Comparison of ENCODE assay signal across 19 cellular contexts in genomic region chr16:55497558-55497957, GRCh38. TPM values are rescaled to one million over a fixed set of nuclear protein-coding genes. Genes with fewer than 3 reads are reported as not detected.
DNase-seq lines count a peak whose midpoint lies in the region; TF ChIP-seq lines count a peak whose summit lies in the region.
"Had no signal": no experiment of that assay in that cellular context is flagged by ENCODE, and none has a peak within 500 bp of the region (broad histone marks: within the 10 kb centered on the region; RNA-seq: fewer than 3 reads in every experiment).

No MANE protein-coding gene starts in this region.

- peaks cover 6% of the 10 kb centered on the region for H3K79me2 ChIP-seq in trophoblast cell (ENCODE audit: control insufficient read depth, insufficient read depth, low read length, poor library complexity)

- intact Hi-C loops in esophagus muscularis mucosa (cut with DNase I), result no loop called here
- intact Hi-C loops in tibial artery (cut with DNase I; ENCODE audit: low total_unique reads), result no loop called here
- intact Hi-C loops in uterus (cut with DNase I; ENCODE audit: low total_unique reads), result no loop called here

- peak overlapping the region; percentile 20; the same call in 1 of the 2 replicates for H3K27ac Mint-ChIP-seq in HFFc6
- H3K27ac Mint-ChIP-seq: CD14-positive monocyte, IgD-negative memory B cell had no signal

- peak overlapping the region; percentile 22 for H2BK5ac ChIP-seq in trophoblast cell (ENCODE audit: low read depth, low read length, poor library complexity)

- TF ChIP-seq CTCF in HFFc6 (IDR thresholded peaks at IDR 0.05), result no peak
- TF ChIP-seq CTCF in esophagus muscularis mucosa (IDR thresholded peaks at IDR 0.05), result no peak
- TF ChIP-seq CTCF in tibial artery (IDR thresholded peaks at IDR 0.05), result no peak
- no peak for TF ChIP-seq CTCF in uterus (IDR thresholded peaks at IDR 0.05)

- H3K14ac ChIP-seq in trophoblast cell (ENCODE audit: low read length), result peak overlapping the region; percentile 51

- H3K4me2 ChIP-seq in BLaER1 treated with 17β-estradiol and CSF1 and Interleukin-3, amounts not matched to agents 10 nM and 100 nM, result peak overlapping the region in 10 of 11 experiments; percentile 2 to 74 (median 37); a peak in 10 of 22 replicates
- no peak overlapping the region for H3K4me2 ChIP-seq in trophoblast cell (ENCODE audit: low read length)

- peaks cover 39% of the 10 kb centered on the region for H3K79me1 ChIP-seq in trophoblast cell (ENCODE audit: low read length)

- peaks cover 3% of the 10 kb centered on the region for H3K27me3 Mint-ChIP-seq in HFFc6 (ENCODE audit: insufficient read depth)

- no peak overlapping the region for H3K9ac ChIP-seq in BLaER1 treated with 17β-estradiol and CSF1 and Interleukin-3, amounts not matched to agents 10 nM and 100 nM
- no peak overlapping the region for H3K9ac ChIP-seq in trophoblast cell (ENCODE audit: low read length)

- no peak overlapping the region for H3K4me3 Mint-ChIP-seq in HFFc6
- H3K4me3 Mint-ChIP-seq: CD14-positive monocyte, IgD-negative memory B cell had no signal

- no peak overlapping the region for H3K27ac ChIP-seq in BLaER1 treated with 17β-estradiol and CSF1 and Interleukin-3, amounts not matched to agents 10 nM and 100 nM
- H3K27ac ChIP-seq in esophagus muscularis mucosa (replicated peaks in 1 of 4) (no peak overlapping the region), trophoblast cell (ENCODE audit: low read depth, low read length) (peak overlapping the region; percentile 99), tibial artery (no peak overlapping the region), uterus (peak overlapping the region in 1 of 2 donors; percentile 48)

- H3K4me1 ChIP-seq in BLaER1 treated with 17β-estradiol and CSF1 and Interleukin-3, amounts not matched to agents 10 nM and 100 nM, result peaks cover 28 to 63% (median 38%) of the 10 kb centered on the region in 10 experiments
- H3K4me1 ChIP-seq in esophagus muscularis mucosa, result peaks cover 34 to 58% (median 50%) of the 10 kb centered on the region in 4 donors
- peaks cover 27 to 38% of the 10 kb centered on the region in 2 experiments for H3K4me1 ChIP-seq in trophoblast cell (ENCODE audit: control insufficient read depth in 1 of 2, insufficient read depth in 2 of 2, low read length in 2 of 2)
- peaks cover 0 to 30% (median 22%) of the 10 kb centered on the region in 4 donors for H3K4me1 ChIP-seq in tibial artery
- peaks cover 8 to 19% of the 10 kb centered on the region in 2 donors for H3K4me1 ChIP-seq in uterus

- H4K91ac ChIP-seq in trophoblast cell (ENCODE audit: low read depth, low read length), result peak overlapping the region; percentile 79

- no peaks in the 10 kb centered on the region for H3K27me3 ChIP-seq in BLaER1 treated with 17β-estradiol and CSF1 and Interleukin-3, amounts not matched to agents 10 nM and 100 nM
- no peaks in the 10 kb centered on the region for H3K27me3 ChIP-seq in esophagus muscularis mucosa
- no peaks in the 10 kb centered on the region for H3K27me3 ChIP-seq in trophoblast cell (ENCODE audit: insufficient read depth, low read length)
- H3K27me3 ChIP-seq in tibial artery, result no peaks in the 10 kb centered on the region
- H3K27me3 ChIP-seq in uterus, result no peaks in the 10 kb centered on the region

- H3K36me3 ChIP-seq in BLaER1 treated with 17β-estradiol and CSF1 and Interleukin-3, amounts not matched to agents 10 nM and 100 nM, result no peaks in the 10 kb centered on the region
- H3K36me3 ChIP-seq in esophagus muscularis mucosa (peaks cover 0 to 55% (median 9%) of the 10 kb centered on the region in 4 donors), trophoblast cell (ENCODE audit: control insufficient read depth in 1 of 2, insufficient read depth in 2 of 2, low read length in 2 of 2) (peaks cover 41 to 75% of the 10 kb centered on the region in 2 experiments), tibial artery (peaks cover 0 to 10% (median 6%) of the 10 kb centered on the region in 3 donors), uterus (no peaks in the 10 kb centered on the region)

- H3K36me3 Mint-ChIP-seq in HFFc6 (ENCODE audit: low read depth), result peaks cover 52% of the 10 kb centered on the region
- H3K36me3 Mint-ChIP-seq: CD14-positive monocyte, IgD-negative memory B cell had no signal

- no peak overlapping the region for H3K4me3 ChIP-seq in BLaER1 treated with 17β-estradiol and CSF1 and Interleukin-3, amounts not matched to agents 10 nM and 100 nM
- H3K4me3 ChIP-seq in esophagus muscularis mucosa (no peak overlapping the region), trophoblast cell (ENCODE audit: low read depth, low read length) (no peak overlapping the region), tibial artery (no peak overlapping the region), uterus (no peak overlapping the region)

- H2AK5ac ChIP-seq in trophoblast cell (ENCODE audit: low read length), result peak overlapping the region; percentile 18

- 96% methylated on average over 5 of the region's 5 CpGs for WGBS in esophagus muscularis mucosa
- WGBS in trophoblast cell (ENCODE audit: extremely low coverage, insufficient coverage, insufficient read length), result no CpG with 5 or more reads among the region's 5 CpGs

- H3K18ac ChIP-seq in trophoblast cell (ENCODE audit: low read length), result no peak overlapping the region

- TF ChIP-seq POLR2A in esophagus muscularis mucosa (IDR thresholded peaks at IDR 0.05; ENCODE audit: low read depth), result no peak
- no peak for TF ChIP-seq POLR2A in uterus (IDR thresholded peaks at IDR 0.05)

- H3K9me3 ChIP-seq in BLaER1 treated with 17β-estradiol and CSF1 and Interleukin-3, amounts not matched to agents 10 nM and 100 nM (replicated peaks in 1 of 11), result no peaks in the 10 kb centered on the region
- H3K9me3 ChIP-seq in esophagus muscularis mucosa (no peaks in the 10 kb centered on the region), trophoblast cell (ENCODE audit: insufficient read depth, low read depth, low read length) (no peaks in the 10 kb centered on the region), tibial artery (no peaks in the 10 kb centered on the region), uterus (no peaks in the 10 kb centered on the region)

- no peak overlapping the region for H3K23ac ChIP-seq in trophoblast cell (ENCODE audit: low read length)

- no peaks in the 10 kb centered on the region for H4K20me1 ChIP-seq in BLaER1 treated with 17β-estradiol and CSF1 and Interleukin-3, amounts not matched to agents 10 nM and 100 nM

- no peak overlapping the region for H4K12ac ChIP-seq in trophoblast cell (ENCODE audit: low read depth, low read length)

- peaks cover 96% of the 10 kb centered on the region for H3K4me1 Mint-ChIP-seq in HFFc6 (ENCODE audit: low read depth)
- H3K4me1 Mint-ChIP-seq: IgD-negative memory B cell had no signal

- H3K4ac ChIP-seq in trophoblast cell (ENCODE audit: low read depth, low read length), result peak overlapping the region; percentile 28

- DNase-seq in HFFc6, result no peak
- peak; percentile 78 for DNase-seq in esophagus muscularis mucosa (ENCODE audit: extremely low spot score)
- no peak for DNase-seq in trophoblast cell
- DNase-seq in tibial artery, result no peak
- DNase-seq in DMS53 treated with DMSO at 0.1 percent for 48 hours (lab: John Stamatoyannopoulos, UW; ENCODE audit: unreplicated experiment), result no peak
- no peak for DNase-seq in uterus
- DNase-seq: ACHN, GDM1, HCEC 1CT, Karpas-422, NCI-H1417 treated with DMSO at 0.1 percent for 48 hours, NCI-H2029 treated with DMSO at 0.1 percent for 48 hours, NCI-H2171, NCI-H446, NCI-H526 treated with DMSO at 0.1 percent for 48 hours, SHP77 had no signal

- H4K8ac ChIP-seq in trophoblast cell (ENCODE audit: low read depth, low read length), result peak overlapping the region; percentile 5

- no peak overlapping the region for H2AFZ ChIP-seq in trophoblast cell (ENCODE audit: insufficient read depth, low read length, poor library complexity)

- no peaks in the 10 kb centered on the region for H3K9me3 Mint-ChIP-seq in HFFc6

- peak overlapping the region; percentile 73 for H2BK120ac ChIP-seq in trophoblast cell (ENCODE audit: insufficient read depth, low read length, poor library complexity)

- H2BK12ac ChIP-seq in trophoblast cell (ENCODE audit: low read length), result peak overlapping the region; percentile 27

- TF ChIP-seq EP300 in esophagus muscularis mucosa (IDR thresholded peaks at IDR 0.05), result no peak

RNA-seq across cellular contexts. Expression of gene LPCAT2, which starts 11.3 kb away (rescaled TPM):
- 10 to 100 TPM; 22.3 to 36.1 (median 27.5) TPM for total RNA-seq in HFFc6 (2021; fragmentation: NEBNext Ultra II Directional; extraction: Animal tissue kit (Norgen Biotek cat#: 25700))
- 10 to 100 TPM in 3 of 4 donors, 1 to 10 TPM in 1; 9.6 to 12.9 (median 12.0) TPM for total RNA-seq in esophagus muscularis mucosa
- 107 and 118 TPM in 2 replicates for polyA plus RNA-seq in trophoblast cell (2013)
- total RNA-seq in uterus, result 10 to 100 TPM; 28.8 to 52.9 (median 36.3) TPM
- polyA plus RNA-seq: IgD-negative memory B cell had no signal

RNA-seq across cellular contexts. Expression of gene MMP2, which starts 18.6 kb away (rescaled TPM):
- 100 to 1,000 TPM; 446 to 563 (median 511) TPM for total RNA-seq in HFFc6 (2021; fragmentation: NEBNext Ultra II Directional; extraction: Animal tissue kit (Norgen Biotek cat#: 25700))
- total RNA-seq in esophagus muscularis mucosa, result 100 to 1,000 TPM; 211 to 368 (median 256) TPM
- polyA plus RNA-seq in trophoblast cell (2013), result 1,470 and 1,480 TPM in 2 replicates
- total RNA-seq in uterus, result 100 to 1,000 TPM; 130 to 578 (median 324) TPM
- polyA plus RNA-seq: CD14-positive monocyte, IgD-negative memory B cell had no signal
